ENCODE assay signal across 8 cellular contexts in the genomic region with DNA sequence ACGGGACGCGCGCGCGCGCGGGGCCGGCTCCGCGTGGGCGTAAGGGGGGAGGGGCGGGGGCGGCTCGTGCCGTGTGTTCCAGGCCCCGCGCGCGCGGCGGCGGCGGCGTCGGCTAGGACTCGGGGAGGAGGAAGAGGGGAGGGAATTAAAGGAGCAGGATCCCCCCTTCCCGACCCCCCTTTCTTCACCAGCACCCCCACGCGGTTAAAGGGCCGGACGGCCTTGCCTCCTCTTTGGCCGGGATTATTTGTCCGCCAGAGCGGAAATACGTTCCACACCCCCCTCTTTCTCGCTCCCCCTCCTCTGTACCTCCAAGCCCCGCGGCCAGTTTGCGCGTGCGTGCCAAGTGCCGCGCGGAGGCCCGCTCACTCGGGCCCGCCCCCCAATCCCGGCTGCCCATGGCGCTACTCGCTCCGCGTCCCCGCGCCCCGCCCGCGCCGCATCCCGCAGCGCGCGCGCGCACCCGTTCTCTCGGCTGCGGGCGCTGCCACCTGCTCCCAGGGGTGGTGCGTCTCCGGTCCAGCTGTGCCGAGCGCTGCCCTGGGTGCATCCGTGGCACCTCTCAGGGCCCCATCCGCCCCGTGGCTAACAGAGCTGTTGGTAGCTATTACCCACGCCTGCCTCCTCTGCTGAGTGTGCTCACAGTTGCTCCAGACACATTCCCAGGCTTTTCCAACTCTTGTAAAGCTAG. TPM values are rescaled to one million over a fixed set of nuclear protein-coding genes. Genes with fewer than 3 reads are reported as not detected.
DNase-seq lines count a peak whose midpoint lies in the region; ATAC-seq and TF ChIP-seq lines count a peak whose summit lies in the region.

A gene with protein sequence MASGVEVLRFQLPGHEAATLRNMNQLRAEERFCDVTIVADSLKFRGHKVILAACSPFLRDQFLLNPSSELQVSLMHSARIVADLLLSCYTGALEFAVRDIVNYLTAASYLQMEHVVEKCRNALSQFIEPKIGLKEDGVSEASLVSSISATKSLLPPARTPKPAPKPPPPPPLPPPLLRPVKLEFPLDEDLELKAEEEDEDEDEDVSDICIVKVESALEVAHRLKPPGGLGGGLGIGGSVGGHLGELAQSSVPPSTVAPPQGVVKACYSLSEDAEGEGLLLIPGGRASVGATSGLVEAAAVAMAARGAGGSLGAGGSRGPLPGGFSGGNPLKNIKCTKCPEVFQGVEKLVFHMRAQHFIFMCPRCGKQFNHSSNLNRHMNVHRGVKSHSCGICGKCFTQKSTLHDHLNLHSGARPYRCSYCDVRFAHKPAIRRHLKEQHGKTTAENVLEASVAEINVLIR (minus strand): TSS at position 134 of the 691 bp plus-strand sequence. CDS start 781 bp downstream, outside the sequence.

- H3K9me3 Mint-ChIP-seq in activated T-helper 17 cell treated with anti-CD3 and anti-CD28 coated beads, Interleukin-2, amount 50 U/mL, for 72 hours, result no peaks in the 10 kb centered on the region
- H3K9me3 Mint-ChIP-seq in naive B cell, result no peaks in the 10 kb centered on the region

- peak within 1 kb of the TSS; percentile 63 to 77 (median 68) for H3K4me3 ChIP-seq in BLaER1 treated with 17β-estradiol and CSF1 and Interleukin-3, amounts not matched to agents 10 nM and 100 nM
- H3K4me3 ChIP-seq in LNCaP clone FGC (ENCODE audit: low read depth, low read length), result peak within 1 kb of the TSS; percentile 63
- peak within 1 kb of the TSS; percentile 63 to 68 (median 66) for H3K4me3 ChIP-seq in fibroblast of lung (replicated peaks in 1 of 4; ENCODE audit: control extremely low read depth in 1 of 4, insufficient read depth in 1 of 4, low read depth in 3 of 4, low read length in 4 of 4)

- no peaks in the 10 kb centered on the region; a peak in 2 of 22 replicates for H4K20me1 ChIP-seq in BLaER1 treated with 17β-estradiol and CSF1 and Interleukin-3, amounts not matched to agents 10 nM and 100 nM
- no peaks in the 10 kb centered on the region for H4K20me1 ChIP-seq in fibroblast of lung (ENCODE audit: control insufficient read depth, extremely low read depth, insufficient read depth, low read length)

- H3K4me3 Mint-ChIP-seq in activated T-helper 17 cell treated with anti-CD3 and anti-CD28 coated beads, Interleukin-2, amount 50 U/mL, for 72 hours, result peak within 1 kb of the TSS; percentile 80
- peak within 1 kb of the TSS; percentile 72 to 99 (median 92) for H3K4me3 Mint-ChIP-seq in naive B cell

- H3K79me2 ChIP-seq in fibroblast of lung (ENCODE audit: control insufficient read depth, insufficient read depth, low read length), result peaks cover 9% of the 10 kb centered on the region

- ATAC-seq in GM19468 (IDR thresholded peaks at IDR 0.05; ENCODE audit: extremely low read depth, unreplicated experiment) (peak; percentile 59), naive B cell (ENCODE audit: low read depth in 2 of 2) (peak; percentile 60 to 64)
- ATAC-seq in activated T-helper 17 cell treated with anti-CD3 and anti-CD28 coated beads, Interleukin-2, amount 50 U/mL, for 72 hours (replicated peaks), result peak; percentile 69

- H3K36me3 ChIP-seq in BLaER1 treated with 17β-estradiol and CSF1 and Interleukin-3, amounts not matched to agents 10 nM and 100 nM, result no peaks in the 10 kb centered on the region
- peaks cover 1% of the 10 kb centered on the region for H3K36me3 ChIP-seq in fibroblast of lung (ENCODE audit: control insufficient read depth, insufficient read depth, low read length)

- no peaks in the 10 kb centered on the region for H3K27me3 ChIP-seq in BLaER1 treated with 17β-estradiol and CSF1 and Interleukin-3, amounts not matched to agents 10 nM and 100 nM
- no peaks in the 10 kb centered on the region for H3K27me3 ChIP-seq in fibroblast of lung (ENCODE audit: control insufficient read depth, insufficient read depth, low read length)

- DNase-seq in LNCaP clone FGC (ENCODE audit: low read depth), result peak; percentile 79
- peak; percentile 93 for DNase-seq in RKO (ENCODE audit: low spot score)
- peak; percentile 96 to 99 for DNase-seq in fibroblast of lung (ENCODE audit: low read depth in 2 of 2)
- peak; percentile 86 for DNase-seq in naive B cell
- DNase-seq in stimulated activated CD8-positive, alpha-beta memory T cell treated with anti-CD3 and anti-CD28 coated beads, Interleukin-7, amount 100 ng/mL, for 4 hours (ENCODE audit: low read depth in 2 of 2), result peak; percentile 65 to 82

- peak within 1 kb of the TSS; percentile 72 for H3K27ac Mint-ChIP-seq in activated T-helper 17 cell treated with anti-CD3 and anti-CD28 coated beads, Interleukin-2, amount 50 U/mL, for 72 hours
- H3K27ac Mint-ChIP-seq in naive B cell, result peak within 1 kb of the TSS; percentile 50 to 98 (median 91)

- peak within 1 kb of the TSS; percentile 68 to 91 (median 79) for H3K27ac ChIP-seq in BLaER1 treated with 17β-estradiol and CSF1 and Interleukin-3, amounts not matched to agents 10 nM and 100 nM
- H3K27ac ChIP-seq in fibroblast of lung (ENCODE audit: insufficient read depth, low read length), result peak within 1 kb of the TSS; percentile 61

- H2AFZ ChIP-seq in fibroblast of lung (ENCODE audit: low read length), result peak within 1 kb of the TSS; percentile 78

- H3K27me3 Mint-ChIP-seq in activated T-helper 17 cell treated with anti-CD3 and anti-CD28 coated beads, Interleukin-2, amount 50 U/mL, for 72 hours, result peaks cover 4% of the 10 kb centered on the region
- peaks cover 0 to 7% (median 6%) of the 10 kb centered on the region in 3 donors for H3K27me3 Mint-ChIP-seq in naive B cell

- H3K36me3 Mint-ChIP-seq in activated T-helper 17 cell treated with anti-CD3 and anti-CD28 coated beads, Interleukin-2, amount 50 U/mL, for 72 hours (ENCODE audit: low read depth), result peaks cover 20% of the 10 kb centered on the region
- no peaks in the 10 kb centered on the region for H3K36me3 Mint-ChIP-seq in naive B cell

- peak within 1 kb of the TSS; percentile 74 to 94 (median 87) for H3K4me2 ChIP-seq in BLaER1 treated with 17β-estradiol and CSF1 and Interleukin-3, amounts not matched to agents 10 nM and 100 nM
- H3K4me2 ChIP-seq in fibroblast of lung (ENCODE audit: extremely low read depth, insufficient read depth, low read length), result peak within 1 kb of the TSS; percentile 83

- TF ChIP-seq CTCF in LNCaP clone FGC (IDR thresholded peaks at IDR 0.05; ENCODE audit: control insufficient read depth, extremely low read depth, insufficient read depth), result no peak
- TF ChIP-seq CTCF in fibroblast of lung (conservative IDR thresholded peaks at IDR 0.05 in 1 of 2, IDR thresholded peaks at IDR 0.05 in 1 of 2; ENCODE audit: low read depth in 1 of 2, low read length in 2 of 2), result no peak

- H3K9me3 ChIP-seq in BLaER1 treated with 17β-estradiol and CSF1 and Interleukin-3, amounts not matched to agents 10 nM and 100 nM (replicated peaks in 1 of 11), result no peaks in the 10 kb centered on the region
- H3K9me3 ChIP-seq in fibroblast of lung (ENCODE audit: control insufficient read depth, insufficient read depth, low read depth, low read length), result no peaks in the 10 kb centered on the region

- peaks cover 39 to 69% (median 59%) of the 10 kb centered on the region in 10 experiments for H3K4me1 ChIP-seq in BLaER1 treated with 17β-estradiol and CSF1 and Interleukin-3, amounts not matched to agents 10 nM and 100 nM
- peaks cover 11% of the 10 kb centered on the region for H3K4me1 ChIP-seq in fibroblast of lung (ENCODE audit: control insufficient read depth, extremely low read depth, insufficient read depth, low read length)

- peaks cover 23% of the 10 kb centered on the region for H3K4me1 Mint-ChIP-seq in activated T-helper 17 cell treated with anti-CD3 and anti-CD28 coated beads, Interleukin-2, amount 50 U/mL, for 72 hours
- peaks cover 25 to 34% (median 33%) of the 10 kb centered on the region in 3 donors for H3K4me1 Mint-ChIP-seq in naive B cell

- peak within 1 kb of the TSS; percentile 74 to 91 (median 82) for H3K9ac ChIP-seq in BLaER1 treated with 17β-estradiol and CSF1 and Interleukin-3, amounts not matched to agents 10 nM and 100 nM
- H3K9ac ChIP-seq in fibroblast of lung (ENCODE audit: insufficient read depth, low read length), result peak within 1 kb of the TSS; percentile 50

RNA-seq across cellular contexts. Expression of the gene that starts here (rescaled TPM):
- 1 to 10 TPM; 1.6 to 3.0 TPM for total RNA-seq in activated T-helper 17 cell treated with anti-CD3 and anti-CD28 coated beads, Interleukin-2, amount 50 U/mL, for 72 hours
- 9.5 and 13.2 TPM in 2 replicates for total RNA-seq in fibroblast of lung
- polyA plus RNA-seq in fibroblast of lung (1.2 and 1.6 TPM in 2 replicates), naive B cell (ENCODE audit: low read depth in 6 of 6) (under 1 TPM in 1 of 6 donors, not detected in 5; 0.20 TPM)
- polyA plus RNA-seq in fibroblast of lung (2012), result 4.9 and 7.4 TPM in 2 replicates
- 3.6 and 4.0 TPM in 2 replicates for polyA minus RNA-seq in fibroblast of lung (ENCODE audit: low replicate concordance)

Comparison
In these comparisons a context has a peak if more than half of its experiments do, and no peak if none do; other contexts are left out.
1. Peak in every context shown above with its lines: DNase-seq, ATAC-seq, H3K4me3 ChIP-seq and H3K27ac ChIP-seq.
2. Peak in DNase-seq and ATAC-seq in naive B cell; RNA of the gene not detected or under 1 TPM.